ENCODE assay signal across 1 cellular context in genomic region chr7:5234852-5235831, GRCh38.
TF ChIP-seq lines count a peak whose summit lies in the region.

No MANE protein-coding gene starts in this region.

TF ChIP-seq in GM12878, 131 proteins besides CTCF, POLR2A, EP300 and RAD21 (continued from another document):
- TF ChIP-seq, protein P1, sequence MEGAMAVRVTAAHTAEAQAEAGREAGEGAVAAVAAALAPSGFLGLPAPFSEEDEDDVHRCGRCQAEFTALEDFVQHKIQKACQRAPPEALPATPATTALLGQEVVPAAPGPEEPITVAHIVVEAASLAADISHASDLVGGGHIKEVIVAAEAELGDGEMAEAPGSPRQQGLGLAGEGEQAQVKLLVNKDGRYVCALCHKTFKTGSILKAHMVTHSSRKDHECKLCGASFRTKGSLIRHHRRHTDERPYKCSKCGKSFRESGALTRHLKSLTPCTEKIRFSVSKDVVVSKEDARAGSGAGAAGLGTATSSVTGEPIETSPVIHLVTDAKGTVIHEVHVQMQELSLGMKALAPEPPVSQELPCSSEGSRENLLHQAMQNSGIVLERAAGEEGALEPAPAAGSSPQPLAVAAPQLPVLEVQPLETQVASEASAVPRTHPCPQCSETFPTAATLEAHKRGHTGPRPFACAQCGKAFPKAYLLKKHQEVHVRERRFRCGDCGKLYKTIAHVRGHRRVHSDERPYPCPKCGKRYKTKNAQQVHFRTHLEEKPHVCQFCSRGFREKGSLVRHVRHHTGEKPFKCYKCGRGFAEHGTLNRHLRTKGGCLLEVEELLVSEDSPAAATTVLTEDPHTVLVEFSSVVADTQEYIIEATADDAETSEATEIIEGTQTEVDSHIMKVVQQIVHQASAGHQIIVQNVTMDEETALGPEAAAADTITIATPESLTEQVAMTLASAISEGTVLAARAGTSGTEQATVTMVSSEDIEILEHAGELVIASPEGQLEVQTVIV (IDR thresholded peaks at IDR 0.05; ENCODE audit: borderline replicate concordance, partially characterized antibody) = no peak
- TF ChIP-seq, protein P2, sequence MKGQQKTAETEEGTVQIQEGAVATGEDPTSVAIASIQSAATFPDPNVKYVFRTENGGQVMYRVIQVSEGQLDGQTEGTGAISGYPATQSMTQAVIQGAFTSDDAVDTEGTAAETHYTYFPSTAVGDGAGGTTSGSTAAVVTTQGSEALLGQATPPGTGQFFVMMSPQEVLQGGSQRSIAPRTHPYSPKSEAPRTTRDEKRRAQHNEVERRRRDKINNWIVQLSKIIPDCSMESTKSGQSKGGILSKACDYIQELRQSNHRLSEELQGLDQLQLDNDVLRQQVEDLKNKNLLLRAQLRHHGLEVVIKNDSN (IDR thresholded peaks at IDR 0.05; ENCODE audit: borderline replicate concordance, extremely low read length, insufficient read depth, low read depth, low read length) = no peak
- TF ChIP-seq CEBPB (IDR thresholded peaks at IDR 0.05; ENCODE audit: borderline replicate concordance in 1 of 2, low read depth in 2 of 2, low read length in 2 of 2) (no peak), ZSCAN29 (IDR thresholded peaks at IDR 0.05) (no peak), BCL11A (IDR thresholded peaks at IDR 0.05; ENCODE audit: low read depth, low read length) (no peak), SUZ12 (IDR thresholded peaks at IDR 0.05; ENCODE audit: unreplicated experiment) (no peak), ZNF622 (IDR thresholded peaks at IDR 0.05) (no peak), BCL3 (IDR thresholded peaks at IDR 0.05; ENCODE audit: borderline replicate concordance, insufficient read depth, low read depth, low read length, poor library complexity, severe bottlenecking) (no peak)
